ENCODE assay signal across 19 cellular contexts in genomic region chr1:46396429-46397398, GRCh38. TPM values are rescaled to one million over a fixed set of nuclear protein-coding genes. Genes with fewer than 3 reads are reported as not detected.
DNase-seq lines count a peak whose midpoint lies in the region; ATAC-seq and TF ChIP-seq lines count a peak whose summit lies in the region.
"Had no signal": no experiment of that assay in that cellular context is flagged by ENCODE, and none has a peak within 500 bp of the region (broad histone marks: within the 10 kb centered on the region; RNA-seq: fewer than 3 reads in every experiment).

No MANE protein-coding gene starts in this region.

- ATAC-seq in GM18909 (IDR thresholded peaks at IDR 0.05; ENCODE audit: poor library complexity, unreplicated experiment) (no peak), HG02610 (IDR thresholded peaks at IDR 0.05; ENCODE audit: unreplicated experiment) (no peak)
- ATAC-seq in activated T-cell treated with anti-CD3 and anti-CD28 coated beads, Interleukin-2, amount 50 U/mL, for 72 hours (replicated peaks in 1 of 2), result no peak
- ATAC-seq: activated CD4-positive, CD25-positive, alpha-beta regulatory T cell treated with anti-CD3 and anti-CD28 coated beads, Interleukin-2, amount 50 U/mL, for 24 hours; CD8-positive, alpha-beta T cell; GM23338; left lobe of liver; mucosa of descending colon; stimulated activated effector memory CD8-positive, alpha-beta T cell treated with anti-CD3 and anti-CD28 coated beads, Interleukin-12 subunit alpha, Interleukin-12 subunit beta, amount 100 ng/mL, for 72 hours; upper lobe of right lung had no signal

- H3K4me1 ChIP-seq in thyroid gland, result peaks cover 37 to 43% of the 10 kb centered on the region in 2 donors

- H3K27ac Mint-ChIP-seq in activated T-cell treated with anti-CD3 and anti-CD28 coated beads, Interleukin-2, amount 50 U/mL, for 72 hours, result no peak overlapping the region
- H3K27ac Mint-ChIP-seq: activated T-helper 2 cell treated with anti-CD3 and anti-CD28 coated beads, Interferon-gamma antibody, Interleukin-2, Interleukin-4, amounts not matched to agents 10 μg/mL and 5 μg/mL and 100 μg/mL, durations not matched to agents 14 hours and 24 hours and 36 hours; CD8-positive, alpha-beta T cell; GM23338; stimulated activated effector memory CD8-positive, alpha-beta T cell treated with anti-CD3 and anti-CD28 coated beads, Interleukin-12 subunit alpha, Interleukin-12 subunit beta, amount 100 ng/mL, for 72 hours had no signal

- no peaks in the 10 kb centered on the region for H3K27me3 ChIP-seq in thyroid gland

- intact Hi-C loops in head of caudate nucleus (cut with DNase I) (no loop called here), thyroid gland (cut with DNase I) (no loop called here)

- no peak overlapping the region for H3K4me3 Mint-ChIP-seq in activated T-cell treated with anti-CD3 and anti-CD28 coated beads, Interleukin-2, amount 50 U/mL, for 72 hours
- H3K4me3 Mint-ChIP-seq: CD8-positive, alpha-beta T cell; GM23338; stimulated activated effector memory CD8-positive, alpha-beta T cell treated with anti-CD3 and anti-CD28 coated beads, Interleukin-12 subunit alpha, Interleukin-12 subunit beta, amount 100 ng/mL, for 72 hours had no signal

- H3K27ac ChIP-seq in thyroid gland, result peak overlapping the region in 2 of 3 donors; percentile 24 to 82
- H3K27ac ChIP-seq: upper lobe of right lung had no signal

- no peaks in the 10 kb centered on the region for H3K36me3 ChIP-seq in thyroid gland
- H3K36me3 ChIP-seq: upper lobe of right lung had no signal

- peaks cover 28% of the 10 kb centered on the region for H3K27me3 Mint-ChIP-seq in activated T-cell treated with anti-CD3 and anti-CD28 coated beads, Interleukin-2, amount 50 U/mL, for 72 hours (ENCODE audit: low read depth)

- H3K36me3 Mint-ChIP-seq in activated T-cell treated with anti-CD3 and anti-CD28 coated beads, Interleukin-2, amount 50 U/mL, for 72 hours (ENCODE audit: insufficient read depth in 2 of 2), result peaks cover 11 to 17% of the 10 kb centered on the region in 2 donors
- H3K36me3 Mint-ChIP-seq: stimulated activated effector memory CD8-positive, alpha-beta T cell treated with anti-CD3 and anti-CD28 coated beads, Interleukin-12 subunit alpha, Interleukin-12 subunit beta, amount 100 ng/mL, for 72 hours had no signal

- H3K9me3 ChIP-seq in thyroid gland, result no peaks in the 10 kb centered on the region

- no peak overlapping the region for H3K4me3 ChIP-seq in thyroid gland (replicated peaks in 1 of 3)
- H3K4me3 ChIP-seq: GM23338, mucosa of descending colon, upper lobe of right lung had no signal

- TF ChIP-seq POLR2A in thyroid gland (IDR thresholded peaks at IDR 0.05), result no peak

- no peak for TF ChIP-seq CTCF in thyroid gland (IDR thresholded peaks at IDR 0.05)

- DNase-seq in NCI-H510A treated with DMSO at 0.1 percent for 48 hours (lab: John Stamatoyannopoulos, UW) (peak; percentile 19), NCI-H510A (lab: John Stamatoyannopoulos, UW) (no peak), NCI-H774 (lab: John Stamatoyannopoulos, UW) (peak; percentile 16), head of caudate nucleus (peak; percentile 42 to 94 (median 70)), thyroid gland (peak in 1 of 2 donors; percentile 18)
- no peak for DNase-seq in activated T-cell treated with anti-CD3 and anti-CD28 coated beads, Interleukin-2, amount 50 U/mL, for 72 hours
- DNase-seq: CD8-positive, alpha-beta T cell; foreskin melanocyte; mucosa of descending colon; SIG-M5; small intestine; upper lobe of right lung had no signal

- H3K4me1 Mint-ChIP-seq in activated T-cell treated with anti-CD3 and anti-CD28 coated beads, Interleukin-2, amount 50 U/mL, for 72 hours (ENCODE audit: low read depth), result peaks cover 5% of the 10 kb centered on the region

- H3K9me3 Mint-ChIP-seq in activated T-cell treated with anti-CD3 and anti-CD28 coated beads, Interleukin-2, amount 50 U/mL, for 72 hours, result peaks cover 3 to 6% of the 10 kb centered on the region in 2 donors

- 77 to 81% methylated on average over 12 of the region's 12 CpGs for WGBS in thyroid gland, 2 donors

RNA-seq across cellular contexts. Expression of gene FAAH, which starts 2.6 kb away (rescaled TPM):
- 100 to 1,000 TPM; 103 to 199 (median 152) TPM for total RNA-seq in thyroid gland
- total RNA-seq in activated T-cell treated with anti-CD3 and anti-CD28 coated beads, Interleukin-2, amount 50 U/mL, for 72 hours, result 1 to 10 TPM; 5.1 to 8.8 TPM

RNA-seq across cellular contexts. Expression of gene NSUN4, which starts 56.1 kb away (rescaled TPM):
- total RNA-seq in thyroid gland, result 10 to 100 TPM; 23.4 to 40.0 (median 34.9) TPM
- 10 to 100 TPM; 42.4 to 42.9 TPM for total RNA-seq in activated T-cell treated with anti-CD3 and anti-CD28 coated beads, Interleukin-2, amount 50 U/mL, for 72 hours

Comparison
In these comparisons a context has a peak if more than half of its experiments do, and no peak if none do; other contexts are left out.
1. DNase-seq: peak in NCI-H510A treated with DMSO at 0.1 percent for 48 hours (single experiment), NCI-H774 (single experiment) and head of caudate nucleus (42 of 42); none in NCI-H510A (single experiment) and activated T-cell treated with anti-CD3 and anti-CD28 coated beads, Interleukin-2, amount 50 U/mL, for 72 hours (0 of 2).
2. RNA of gene FAAH, which starts 2.6 kb away (total RNA-seq): 103 to 199 TPM in thyroid gland; 5.1 to 8.8 TPM in activated T-cell treated with anti-CD3 and anti-CD28 coated beads, Interleukin-2, amount 50 U/mL, for 72 hours; every median in the first group is over 10 times any median in the second.